In genomic region chr4:108700358-108700757, GRCh38 we compare ENCODE assay signal across 23 cellular contexts. TPM values are rescaled to one million over a fixed set of nuclear protein-coding genes. Genes with fewer than 3 reads are reported as not detected.
DNase-seq lines count a peak whose midpoint lies in the region; ATAC-seq and TF ChIP-seq lines count a peak whose summit lies in the region.
"Had no signal": no experiment of that assay in that cellular context is flagged by ENCODE, and none has a peak within 500 bp of the region (broad histone marks: within the 10 kb centered on the region; RNA-seq: fewer than 3 reads in every experiment).

No MANE protein-coding gene starts in this region.

- no peaks in the 10 kb centered on the region for H3K36me3 ChIP-seq in Loucy (ENCODE audit: insufficient read depth, low read length)
- no peaks in the 10 kb centered on the region for H3K36me3 ChIP-seq in mesenchymal stem cell (ENCODE audit: control insufficient read depth in 1 of 2, insufficient read depth in 2 of 2, low read depth in 1 of 2, low read length in 2 of 2)
- H3K36me3 ChIP-seq: BLaER1 treated with 17β-estradiol and CSF1 and Interleukin-3, amounts not matched to agents 10 nM and 100 nM; suprapubic skin had no signal

- H3K4me1 Mint-ChIP-seq in activated naive CD8-positive, alpha-beta T cell treated with anti-CD3 and anti-CD28 coated beads for 36 hours = peaks cover 25% of the 10 kb centered on the region
- H3K4me1 Mint-ChIP-seq: activated B cell treated with CpG ODN at 0.5 μM for 24 hours had no signal

- H4K91ac ChIP-seq in mesenchymal stem cell (ENCODE audit: low read length) = no peak overlapping the region

- H3K14ac ChIP-seq in mesenchymal stem cell (ENCODE audit: low read length in 2 of 2) = no peak overlapping the region

- H3K27ac ChIP-seq in mesenchymal stem cell (ENCODE audit: low read length, poor library complexity, severe bottlenecking) = no peak overlapping the region
- H3K27ac ChIP-seq: BLaER1 treated with 17β-estradiol and CSF1 and Interleukin-3, amounts not matched to agents 10 nM and 100 nM; epithelial cell of prostate; suprapubic skin had no signal

- H3K27me3 ChIP-seq in Loucy (ENCODE audit: insufficient read depth, low read length, poor library complexity, severe bottlenecking) (no peaks in the 10 kb centered on the region), mesenchymal stem cell (ENCODE audit: control insufficient read depth in 1 of 2, insufficient read depth in 1 of 2, low read length in 2 of 2) (no peaks in the 10 kb centered on the region)
- H3K27me3 ChIP-seq: BLaER1 treated with 17β-estradiol and CSF1 and Interleukin-3, amounts not matched to agents 10 nM and 100 nM; suprapubic skin had no signal

- no peak overlapping the region for H2AK5ac ChIP-seq in mesenchymal stem cell (ENCODE audit: low read length, severe bottlenecking)

- H2BK15ac ChIP-seq in mesenchymal stem cell (ENCODE audit: low read depth, poor library complexity, severe bottlenecking) = no peak overlapping the region

- H3K4me3 Mint-ChIP-seq in activated naive CD8-positive, alpha-beta T cell treated with anti-CD3 and anti-CD28 coated beads for 36 hours = no peak overlapping the region
- H3K4me3 Mint-ChIP-seq: activated B cell treated with CpG ODN at 0.5 μM for 24 hours had no signal

- no peaks in the 10 kb centered on the region for H3K27me3 Mint-ChIP-seq in activated naive CD8-positive, alpha-beta T cell treated with anti-CD3 and anti-CD28 coated beads for 36 hours

- H3K18ac ChIP-seq in mesenchymal stem cell (ENCODE audit: low read depth in 1 of 2, low read length in 2 of 2) = no peak overlapping the region

- H3K9me2 ChIP-seq in Loucy (replicated peaks; ENCODE audit: low read depth, low read length) = no peaks in the 10 kb centered on the region

- H3K9me3 Mint-ChIP-seq in activated naive CD8-positive, alpha-beta T cell treated with anti-CD3 and anti-CD28 coated beads for 36 hours = no peaks in the 10 kb centered on the region
- H3K9me3 Mint-ChIP-seq: activated B cell treated with CpG ODN at 0.5 μM for 24 hours; activated T-helper 2 cell treated with anti-CD3 and anti-CD28 coated beads, Interferon-gamma antibody, Interleukin-2, Interleukin-4, amounts not matched to agents 10 μg/mL and 5 μg/mL and 100 μg/mL, durations not matched to agents 14 hours and 24 hours and 36 hours had no signal

- WGBS in mesenchymal stem cell = 63% methylated on average over 1 of the region's 1 CpG

- H3K4me1 ChIP-seq in Loucy (ENCODE audit: insufficient read depth, low read length, poor library complexity, severe bottlenecking) (peaks cover 32% of the 10 kb centered on the region), mesenchymal stem cell (ENCODE audit: control insufficient read depth, insufficient read depth, low read depth, low read length) (no peaks in the 10 kb centered on the region)

- no peaks in the 10 kb centered on the region for H4K20me1 ChIP-seq in Loucy (ENCODE audit: insufficient read depth, low read length, poor library complexity, severe bottlenecking)
- H4K20me1 ChIP-seq: BLaER1 treated with 17β-estradiol and CSF1 and Interleukin-3, amounts not matched to agents 10 nM and 100 nM had no signal

- no peaks in the 10 kb centered on the region for H3K36me3 Mint-ChIP-seq in activated naive CD8-positive, alpha-beta T cell treated with anti-CD3 and anti-CD28 coated beads for 36 hours

- H3K4me2 ChIP-seq in Loucy (ENCODE audit: low read depth, low read length, poor library complexity, severe bottlenecking) (peak overlapping the region; percentile 6), mesenchymal stem cell (ENCODE audit: low read length, poor library complexity, severe bottlenecking) (no peak overlapping the region)
- H3K4me2 ChIP-seq: BLaER1 treated with 17β-estradiol and CSF1 and Interleukin-3, amounts not matched to agents 10 nM and 100 nM had no signal

- peak; percentile 51 for DNase-seq in Daoy (ENCODE audit: low read depth)
- peak; percentile 49 for DNase-seq in choroid plexus epithelial cell (ENCODE audit: low read depth)
- peak; percentile 34 for DNase-seq in mesenchymal stem cell
- no peak for DNase-seq in D341Med (ENCODE audit: low spot score)
- no peak for DNase-seq in HCEC 1CT
- no peak for DNase-seq in activated naive CD8-positive, alpha-beta T cell treated with anti-CD3 and anti-CD28 coated beads for 36 hours
- DNase-seq: activated B cell treated with CpG ODN at 0.5 μM for 24 hours; cortex of kidney; DMS53; hypothalamus; left colon; mucosa of descending colon; NCI-H146; NCI-H2227 treated with DMSO at 0.1 percent for 48 hours; nucleus accumbens; stimulated activated CD4-positive, alpha-beta T cell treated with anti-CD3 and anti-CD28 coated beads, Interleukin-4, amount 100 ng/mL, for 24 hours; stimulated activated CD8-positive, alpha-beta memory T cell treated with anti-CD3 and anti-CD28 coated beads, Interleukin-4, amount 100 ng/mL, for 48 hours had no signal

- no peak overlapping the region for H2AFZ ChIP-seq in Loucy (ENCODE audit: low read length)
- H2AFZ ChIP-seq in mesenchymal stem cell (ENCODE audit: low read depth, low read length) = no peak overlapping the region

- H3K27ac Mint-ChIP-seq in activated naive CD8-positive, alpha-beta T cell treated with anti-CD3 and anti-CD28 coated beads for 36 hours = no peak overlapping the region
- H3K27ac Mint-ChIP-seq: activated B cell treated with CpG ODN at 0.5 μM for 24 hours; activated T-helper 2 cell treated with anti-CD3 and anti-CD28 coated beads, Interferon-gamma antibody, Interleukin-2, Interleukin-4, amounts not matched to agents 10 μg/mL and 5 μg/mL and 100 μg/mL, durations not matched to agents 14 hours and 24 hours and 36 hours had no signal

- H3K23ac ChIP-seq in mesenchymal stem cell (ENCODE audit: low read length in 2 of 2) = no peak overlapping the region

- no peak overlapping the region for H3K4ac ChIP-seq in mesenchymal stem cell (ENCODE audit: low read depth in 1 of 2, low read length in 2 of 2)

- no peak overlapping the region for H2BK120ac ChIP-seq in mesenchymal stem cell (ENCODE audit: low read depth, low read length)

- H3K79me2 ChIP-seq in Loucy (ENCODE audit: insufficient read depth, low read length) = no peaks in the 10 kb centered on the region

- no peak overlapping the region for H4K8ac ChIP-seq in mesenchymal stem cell (ENCODE audit: low read length)

- no peak overlapping the region for H3K4me3 ChIP-seq in Loucy (ENCODE audit: low read length, poor library complexity, severe bottlenecking)
- no peak overlapping the region for H3K4me3 ChIP-seq in choroid plexus epithelial cell (ENCODE audit: low read depth, low read length)
- H3K4me3 ChIP-seq in mesenchymal stem cell (ENCODE audit: insufficient read depth in 1 of 2, low read depth in 1 of 2, low read length in 2 of 2) = no peak overlapping the region
- H3K4me3 ChIP-seq: BLaER1 treated with 17β-estradiol and CSF1 and Interleukin-3, amounts not matched to agents 10 nM and 100 nM; mucosa of descending colon; suprapubic skin had no signal

- no peak overlapping the region for H2BK5ac ChIP-seq in mesenchymal stem cell (ENCODE audit: low read depth, low read length, poor library complexity, severe bottlenecking)

- no peak overlapping the region for H2BK12ac ChIP-seq in mesenchymal stem cell (ENCODE audit: low read length in 2 of 2)

- H3K79me1 ChIP-seq in mesenchymal stem cell (replicated peaks; ENCODE audit: low read length, poor library complexity, severe bottlenecking) = no peaks in the 10 kb centered on the region

- no peak for ATAC-seq in HG03457 (IDR thresholded peaks at IDR 0.05; ENCODE audit: unreplicated experiment)
- ATAC-seq: left colon, mucosa of descending colon had no signal

- H3K9ac ChIP-seq in Loucy (ENCODE audit: low read depth, low read length, poor library complexity, severe bottlenecking) (no peak overlapping the region), mesenchymal stem cell (ENCODE audit: low read length) (no peak overlapping the region)
- H3K9ac ChIP-seq: BLaER1 treated with 17β-estradiol and CSF1 and Interleukin-3, amounts not matched to agents 10 nM and 100 nM had no signal

- TF ChIP-seq CTCF in Loucy (conservative IDR thresholded peaks at IDR 0.05; ENCODE audit: low read length) = no peak
- TF ChIP-seq CTCF in choroid plexus epithelial cell (conservative IDR thresholded peaks at IDR 0.05; ENCODE audit: low read depth, low read length) = no peak

- H3F3A ChIP-seq in Loucy (ENCODE audit: low read depth) = 0 out of 2 replicates have a peak, but pooled peaks cover 4% of the 10 kb centered on the region

- H3K9me3 ChIP-seq in Loucy (ENCODE audit: insufficient read depth, low read depth, low read length) = no peaks in the 10 kb centered on the region
- H3K9me3 ChIP-seq in mesenchymal stem cell (ENCODE audit: control insufficient read depth, low read length) = no peaks in the 10 kb centered on the region
- H3K9me3 ChIP-seq: BLaER1 treated with 17β-estradiol and CSF1 and Interleukin-3, amounts not matched to agents 10 nM and 100 nM; mucosa of descending colon; suprapubic skin had no signal

RNA-seq across cellular contexts. Expression of gene OSTC, which starts 50.0 kb away (rescaled TPM):
- 88.9 and 105 TPM in 2 replicates for total RNA-seq in Daoy (2014; rRNA removed; shearing (Covaris generic))
- 469 TPM for polyA plus RNA-seq in mesenchymal stem cell (2013, experiment 1 of 2)
- 482 TPM for polyA plus RNA-seq in mesenchymal stem cell (2013, experiment 2 of 2)
- 10 to 100 TPM; 86.9 to 89.4 TPM for total RNA-seq in activated naive CD8-positive, alpha-beta T cell treated with anti-CD3 and anti-CD28 coated beads for 36 hours

Comparison
In these comparisons a context has a peak if more than half of its experiments do, and no peak if none do; other contexts are left out.
1. DNase-seq: peak in Daoy (single experiment), choroid plexus epithelial cell (single experiment) and mesenchymal stem cell (single experiment); none in D341Med (single experiment), HCEC 1CT (single experiment) and activated naive CD8-positive, alpha-beta T cell treated with anti-CD3 and anti-CD28 coated beads for 36 hours (single experiment).